In the genomic region with DNA sequence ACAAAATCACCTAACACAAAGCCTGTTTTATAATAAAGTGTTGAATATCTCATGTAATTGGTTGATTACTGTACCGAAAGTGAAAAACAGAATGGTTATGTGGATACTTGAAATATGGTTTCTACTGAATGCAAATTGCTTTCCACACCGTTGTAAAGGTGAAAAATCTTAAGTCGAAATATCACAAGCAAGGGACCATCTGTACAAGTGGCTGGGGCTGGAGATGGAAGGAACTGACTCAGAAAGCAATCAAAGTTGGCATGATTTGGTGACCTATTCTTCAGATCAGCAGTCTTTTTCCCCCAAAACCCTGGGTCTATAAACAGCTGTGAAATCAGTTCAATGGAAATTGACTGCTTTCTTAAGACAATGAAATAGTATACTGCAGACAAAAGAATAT, we compare ENCODE assay signal across 1 cellular context.
TF ChIP-seq lines count a peak whose summit lies in the region.

No MANE protein-coding gene starts in this region.

TF ChIP-seq in K562, 482 proteins besides CTCF, POLR2A, EP300 and RAD21:
- TF ChIP-seq MCM7 (IDR thresholded peaks at IDR 0.05) (no peak), SAFB2 (IDR thresholded peaks at IDR 0.05; ENCODE audit: borderline replicate concordance, low read depth, low read length, severe bottlenecking) (no peak), MEIS2 (IDR thresholded peaks at IDR 0.05; ENCODE audit: partially characterized antibody) (no peak), ZNF311 (CRISPR knock-in tag; IDR thresholded peaks at IDR 0.05) (no peak), POLR2B (IDR thresholded peaks at IDR 0.05; ENCODE audit: low read depth, partially characterized antibody) (peak; percentile 16), GMEB1 (CRISPR knock-in tag; IDR thresholded peaks at IDR 0.05) (no peak)
- TF ChIP-seq, protein P1, sequence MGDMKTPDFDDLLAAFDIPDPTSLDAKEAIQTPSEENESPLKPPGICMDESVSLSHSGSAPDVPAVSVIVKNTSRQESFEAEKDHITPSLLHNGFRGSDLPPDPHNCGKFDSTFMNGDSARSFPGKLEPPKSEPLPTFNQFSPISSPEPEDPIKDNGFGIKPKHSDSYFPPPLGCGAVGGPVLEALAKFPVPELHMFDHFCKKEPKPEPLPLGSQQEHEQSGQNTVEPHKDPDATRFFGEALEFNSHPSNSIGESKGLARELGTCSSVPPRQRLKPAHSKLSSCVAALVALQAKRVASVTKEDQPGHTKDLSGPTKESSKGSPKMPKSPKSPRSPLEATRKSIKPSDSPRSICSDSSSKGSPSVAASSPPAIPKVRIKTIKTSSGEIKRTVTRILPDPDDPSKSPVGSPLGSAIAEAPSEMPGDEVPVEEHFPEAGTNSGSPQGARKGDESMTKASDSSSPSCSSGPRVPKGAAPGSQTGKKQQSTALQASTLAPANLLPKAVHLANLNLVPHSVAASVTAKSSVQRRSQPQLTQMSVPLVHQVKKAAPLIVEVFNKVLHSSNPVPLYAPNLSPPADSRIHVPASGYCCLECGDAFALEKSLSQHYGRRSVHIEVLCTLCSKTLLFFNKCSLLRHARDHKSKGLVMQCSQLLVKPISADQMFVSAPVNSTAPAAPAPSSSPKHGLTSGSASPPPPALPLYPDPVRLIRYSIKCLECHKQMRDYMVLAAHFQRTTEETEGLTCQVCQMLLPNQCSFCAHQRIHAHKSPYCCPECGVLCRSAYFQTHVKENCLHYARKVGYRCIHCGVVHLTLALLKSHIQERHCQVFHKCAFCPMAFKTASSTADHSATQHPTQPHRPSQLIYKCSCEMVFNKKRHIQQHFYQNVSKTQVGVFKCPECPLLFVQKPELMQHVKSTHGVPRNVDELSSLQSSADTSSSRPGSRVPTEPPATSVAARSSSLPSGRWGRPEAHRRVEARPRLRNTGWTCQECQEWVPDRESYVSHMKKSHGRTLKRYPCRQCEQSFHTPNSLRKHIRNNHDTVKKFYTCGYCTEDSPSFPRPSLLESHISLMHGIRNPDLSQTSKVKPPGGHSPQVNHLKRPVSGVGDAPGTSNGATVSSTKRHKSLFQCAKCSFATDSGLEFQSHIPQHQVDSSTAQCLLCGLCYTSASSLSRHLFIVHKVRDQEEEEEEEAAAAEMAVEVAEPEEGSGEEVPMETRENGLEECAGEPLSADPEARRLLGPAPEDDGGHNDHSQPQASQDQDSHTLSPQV (IDR thresholded peaks at IDR 0.05): no peak
TF ChIP-seq in K562: peak in this region for 1.
